In the genomic region with DNA sequence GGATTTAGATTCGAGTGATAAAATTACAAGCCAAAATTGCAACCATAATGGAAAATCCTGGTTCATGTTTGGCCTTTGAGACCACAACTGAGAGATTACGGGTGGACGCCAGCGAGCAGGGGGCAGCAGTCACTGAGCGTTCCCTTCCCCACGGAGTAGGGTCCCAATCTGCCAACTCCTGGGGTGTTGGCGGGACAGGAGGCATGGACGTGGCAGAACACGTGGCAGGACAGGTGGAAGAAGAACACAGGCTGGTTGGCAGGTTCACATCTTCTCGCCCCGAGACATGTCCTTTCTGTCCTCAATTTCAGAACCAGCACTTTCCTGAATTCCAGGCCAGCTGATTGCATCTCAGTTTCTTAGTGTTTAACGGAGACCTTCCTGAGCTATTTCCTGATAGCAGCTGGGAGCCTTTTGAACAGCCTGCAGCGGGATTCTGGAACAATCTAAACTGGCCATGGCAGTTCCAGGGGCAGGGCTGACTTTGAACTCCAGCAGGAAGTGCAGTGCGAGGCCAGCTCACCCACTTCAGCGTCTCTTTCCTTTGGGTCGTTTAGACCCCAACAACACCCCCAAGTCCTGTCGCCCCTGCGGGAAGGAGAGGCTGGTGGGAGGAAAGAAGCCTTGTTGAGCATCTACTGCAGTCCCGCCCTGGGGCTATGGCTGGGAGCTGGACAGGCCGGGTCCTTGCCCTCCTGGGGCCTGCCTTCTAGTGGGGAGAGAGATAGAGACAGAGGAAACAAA, we compare ENCODE assay signal across 22 cellular contexts.
"Had no signal": no experiment of that assay in that cellular context is flagged by ENCODE, and none has a peak within 500 bp of the region (broad histone marks: within the 10 kb centered on the region; RNA-seq: fewer than 3 reads in every experiment).

No MANE protein-coding gene starts in this region.

- ATAC-seq: activated CD8-positive, alpha-beta T cell treated with anti-CD3 and anti-CD28 coated beads, Interleukin-2, amount 10 ng/mL, durations not matched to agents 7 days and 5 days; activated naive CD4-positive, alpha-beta T cell treated with anti-CD3 and anti-CD28 coated beads, Interleukin-2, amount 50 U/mL, for 72 hours; sciatic nerve; stimulated activated effector memory CD8-positive, alpha-beta T cell treated with anti-CD3 and anti-CD28 coated beads, Interleukin-12 subunit alpha, Interleukin-12 subunit beta, amount 100 ng/mL, for 72 hours; stimulated activated naive CD8-positive, alpha-beta T cell treated with anti-CD3 and anti-CD28 coated beads, Interleukin-15, amount 100 ng/mL, for 72 hours had no signal

- H3K4me3 Mint-ChIP-seq: activated CD8-positive, alpha-beta T cell treated with anti-CD3 and anti-CD28 coated beads, Interleukin-2, amount 10 ng/mL, durations not matched to agents 7 days and 5 days; central memory CD8-positive, alpha-beta T cell; immature natural killer cell; memory B cell; stimulated activated effector memory CD8-positive, alpha-beta T cell treated with anti-CD3 and anti-CD28 coated beads, Interleukin-12 subunit alpha, Interleukin-12 subunit beta, amount 100 ng/mL, for 72 hours; stimulated activated naive CD8-positive, alpha-beta T cell treated with anti-CD3 and anti-CD28 coated beads, Interleukin-15, amount 100 ng/mL, for 72 hours; T-helper 2 cell treated with Interferon-gamma antibody and Interleukin-4, amounts not matched to agents 5 μg/mL and 100 μg/mL, for 36 hours had no signal

- DNase-seq: activated CD4-positive, alpha-beta T cell treated with anti-CD3 and anti-CD28 coated beads, Interleukin-2, amount 50 U/mL, for 1 hour; activated CD4-positive, CD25-positive, alpha-beta regulatory T cell treated with anti-CD3 and anti-CD28 coated beads, Interleukin-2, amount 50 U/mL, for 72 hours; activated CD8-positive, alpha-beta T cell treated with anti-CD3 and anti-CD28 coated beads, Interleukin-2, amount 10 ng/mL, durations not matched to agents 7 days and 5 days; activated gamma-delta T cell treated with Interleukin-2 at 50 U/mL for 16 hours; activated T-cell treated with anti-CD3 and anti-CD28 coated beads, Interleukin-2, amount 50 U/mL, for 1 hour; foreskin melanocyte; immature natural killer cell; left ventricle myocardium inferior; naive B cell; small intestine; stimulated activated CD4-positive, alpha-beta T cell treated with anti-CD3 and anti-CD28 coated beads, Interleukin-2, amount 100 ng/mL, for 24 hours; stimulated activated naive CD8-positive, alpha-beta T cell treated with anti-CD3 and anti-CD28 coated beads, Interleukin-15, amount 100 ng/mL, for 72 hours; tibial artery; WERI-Rb-1 had no signal

- H3K27ac ChIP-seq: ascending aorta, coronary artery, left ventricle myocardium inferior, tibial artery, WERI-Rb-1 had no signal

- H3K4me1 ChIP-seq: ascending aorta, left ventricle myocardium inferior, tibial artery had no signal

- H3K4me1 Mint-ChIP-seq: central memory CD8-positive, alpha-beta T cell; immature natural killer cell; memory B cell; naive B cell; stimulated activated effector memory CD8-positive, alpha-beta T cell treated with anti-CD3 and anti-CD28 coated beads, Interleukin-12 subunit alpha, Interleukin-12 subunit beta, amount 100 ng/mL, for 72 hours; stimulated activated naive CD8-positive, alpha-beta T cell treated with anti-CD3 and anti-CD28 coated beads, Interleukin-15, amount 100 ng/mL, for 72 hours had no signal

- H3K27ac Mint-ChIP-seq: activated CD8-positive, alpha-beta T cell treated with anti-CD3 and anti-CD28 coated beads, Interleukin-2, amount 10 ng/mL, durations not matched to agents 7 days and 5 days; immature natural killer cell; memory B cell; naive B cell; stimulated activated effector memory CD8-positive, alpha-beta T cell treated with anti-CD3 and anti-CD28 coated beads, Interleukin-12 subunit alpha, Interleukin-12 subunit beta, amount 100 ng/mL, for 72 hours; stimulated activated naive CD8-positive, alpha-beta T cell treated with anti-CD3 and anti-CD28 coated beads, Interleukin-15, amount 100 ng/mL, for 72 hours; T-helper 2 cell treated with Interferon-gamma antibody and Interleukin-4, amounts not matched to agents 5 μg/mL and 100 μg/mL, for 36 hours had no signal

- H3K36me3 Mint-ChIP-seq: immature natural killer cell; stimulated activated effector memory CD8-positive, alpha-beta T cell treated with anti-CD3 and anti-CD28 coated beads, Interleukin-12 subunit alpha, Interleukin-12 subunit beta, amount 100 ng/mL, for 72 hours had no signal
